Comparison of ENCODE assay signal across 9 cellular contexts in genomic region chr6:37174515-37175331, GRCh38. TPM values are rescaled to one million over a fixed set of nuclear protein-coding genes. Genes with fewer than 3 reads are reported as not detected.
DNase-seq lines count a peak whose midpoint lies in the region; ATAC-seq and TF ChIP-seq lines count a peak whose summit lies in the region.
"Had no signal": no experiment of that assay in that cellular context is flagged by ENCODE, and none has a peak within 500 bp of the region (broad histone marks: within the 10 kb centered on the region; RNA-seq: fewer than 3 reads in every experiment).

No MANE protein-coding gene starts in this region.

- no peak for ATAC-seq in activated CD8-positive, alpha-beta memory T cell treated with anti-CD3 and anti-CD28 coated beads, Interleukin-2, amount 10 ng/mL, durations not matched to agents 7 days and 5 days
- ATAC-seq in HG03442 (IDR thresholded peaks at IDR 0.05; ENCODE audit: unreplicated experiment) = no peak
- no peak for ATAC-seq in left cardiac atrium
- ATAC-seq: SK-N-SH treated with all-trans-retinoic acid at 6 μM for 48 hours had no signal

- intact Hi-C loops in activated CD4-positive, alpha-beta memory T cell treated with anti-CD3 and anti-CD28 coated beads for 36 hours (cut with micrococcal nuclease) = loop anchor here (10.0 kb wide), 1 partner anchor 580 kb away; the partner anchor contains the start of gene SRSF3
- intact Hi-C loops in esophagus squamous epithelium (cut with DNase I) (loop anchor here (10.0 kb wide), 1 partner anchor 150 kb away; no protein-coding TSS in a partner anchor), stomach (cut with DNase I; ENCODE audit: low total_unique reads) (no loop called here), left cardiac atrium (cut with DNase I) (loop anchor here (5.0 kb wide), 3 partner anchors 42 to 147 kb away; no protein-coding TSS in a partner anchor)

- no peak for DNase-seq in activated CD8-positive, alpha-beta memory T cell treated with anti-CD3 and anti-CD28 coated beads, Interleukin-2, amount 10 ng/mL, durations not matched to agents 7 days and 5 days
- DNase-seq in activated CD8-positive, alpha-beta memory T cell treated with anti-CD3 and anti-CD28 coated beads, Interleukin-2, amount 50 U/mL, for 4 hours = no peak
- DNase-seq in activated CD4-positive, alpha-beta memory T cell treated with anti-CD3 and anti-CD28 coated beads for 36 hours = no peak
- DNase-seq in esophagus squamous epithelium (lab: John Stamatoyannopoulos, UW) (no peak), stomach (no peak), smooth muscle cell (lab: John Stamatoyannopoulos, UW; ENCODE audit: unreplicated experiment) (no peak), left cardiac atrium (no peak)

- WGBS in esophagus squamous epithelium, 2 donors = 64 to 84% methylated on average over 5 to 10 of the region's 10 CpGs
- 75 to 84% (median 78%) methylated on average over 10 of the region's 10 CpGs for WGBS in stomach, 5 donors
- WGBS in smooth muscle cell (ENCODE audit: low lambda C conversion rate) = 97% methylated on average over 10 of the region's 10 CpGs

- H3K27me3 ChIP-seq in esophagus squamous epithelium (no peaks in the 10 kb centered on the region), stomach (no peaks in the 10 kb centered on the region), smooth muscle cell (ENCODE audit: low read depth) (no peaks in the 10 kb centered on the region)

- peaks cover 5 to 67% (median 15%) of the 10 kb centered on the region in 3 donors for H3K4me1 ChIP-seq in esophagus squamous epithelium
- H3K4me1 ChIP-seq in stomach = peaks cover 14 to 55% (median 39%) of the 10 kb centered on the region in 4 donors
- H3K4me1 ChIP-seq in smooth muscle cell (ENCODE audit: low read depth) = no peaks in the 10 kb centered on the region

- TF ChIP-seq CTCF in esophagus squamous epithelium (IDR thresholded peaks at IDR 0.05) (no peak), stomach (IDR thresholded peaks at IDR 0.05) (no peak), smooth muscle cell (IDR thresholded peaks at IDR 0.05; ENCODE audit: borderline replicate concordance, insufficient read depth, poor library complexity, severe bottlenecking) (no peak)

- H3K36me3 ChIP-seq in esophagus squamous epithelium (peaks cover 13 to 40% (median 25%) of the 10 kb centered on the region in 3 donors), stomach (peaks cover 31 to 40% (median 38%) of the 10 kb centered on the region in 4 donors), smooth muscle cell (ENCODE audit: low read depth) (peaks cover 20% of the 10 kb centered on the region)

- H3K27ac Mint-ChIP-seq in activated CD8-positive, alpha-beta memory T cell treated with anti-CD3 and anti-CD28 coated beads, Interleukin-2, amount 10 ng/mL, durations not matched to agents 7 days and 5 days = peak overlapping the region; percentile 96
- peak overlapping the region; percentile 95 for H3K27ac Mint-ChIP-seq in activated CD4-positive, alpha-beta memory T cell treated with anti-CD3 and anti-CD28 coated beads for 36 hours

- no peaks in the 10 kb centered on the region for H3K27me3 Mint-ChIP-seq in activated CD8-positive, alpha-beta memory T cell treated with anti-CD3 and anti-CD28 coated beads, Interleukin-2, amount 10 ng/mL, durations not matched to agents 7 days and 5 days
- H3K27me3 Mint-ChIP-seq in activated CD4-positive, alpha-beta memory T cell treated with anti-CD3 and anti-CD28 coated beads for 36 hours = no peaks in the 10 kb centered on the region

- H2AFZ ChIP-seq in smooth muscle cell (ENCODE audit: low read depth) = no peak overlapping the region

- H3K4me2 ChIP-seq in smooth muscle cell = no peak overlapping the region

- H3K9ac ChIP-seq in smooth muscle cell (ENCODE audit: low read depth) = no peak overlapping the region

- no peak for TF ChIP-seq POLR2A in esophagus squamous epithelium (IDR thresholded peaks at IDR 0.05)
- no peak for TF ChIP-seq POLR2A in stomach (IDR thresholded peaks at IDR 0.05)

- H3K9me3 ChIP-seq in esophagus squamous epithelium = no peaks in the 10 kb centered on the region
- no peaks in the 10 kb centered on the region for H3K9me3 ChIP-seq in stomach
- H3K9me3 ChIP-seq in smooth muscle cell (replicated peaks; ENCODE audit: low read depth) = no peaks in the 10 kb centered on the region

- peaks cover 45% of the 10 kb centered on the region for H4K20me1 ChIP-seq in smooth muscle cell (ENCODE audit: low read depth)

- peaks cover 6% of the 10 kb centered on the region for H3F3A ChIP-seq in smooth muscle cell (ENCODE audit: low read depth)

- H3K9me3 Mint-ChIP-seq in activated CD8-positive, alpha-beta memory T cell treated with anti-CD3 and anti-CD28 coated beads, Interleukin-2, amount 10 ng/mL, durations not matched to agents 7 days and 5 days (ENCODE audit: low read depth) = no peaks in the 10 kb centered on the region
- no peaks in the 10 kb centered on the region for H3K9me3 Mint-ChIP-seq in activated CD4-positive, alpha-beta memory T cell treated with anti-CD3 and anti-CD28 coated beads for 36 hours

- POLR2A ChIA-PET in activated CD4-positive, alpha-beta memory T cell treated with anti-CD3 and anti-CD28 coated beads for 36 hours (lab: Charles Lee) = interaction anchor here (1.2 to 9.0 kb wide), 6 partner anchors 9 to 124 kb away, joined by 3 to 166 read pairs (median 5); no protein-coding TSS in a partner anchor

- H3K4me3 Mint-ChIP-seq in activated CD8-positive, alpha-beta memory T cell treated with anti-CD3 and anti-CD28 coated beads, Interleukin-2, amount 10 ng/mL, durations not matched to agents 7 days and 5 days = peak overlapping the region; percentile 93
- peak overlapping the region; percentile 87 for H3K4me3 Mint-ChIP-seq in activated CD4-positive, alpha-beta memory T cell treated with anti-CD3 and anti-CD28 coated beads for 36 hours

- H3K4me3 ChIP-seq in esophagus squamous epithelium (peak overlapping the region; percentile 67 to 90 (median 86)), stomach (peak overlapping the region in 2 of 4 donors; percentile 83 to 96), smooth muscle cell (no peak overlapping the region)

- peaks cover 20% of the 10 kb centered on the region for H3K79me2 ChIP-seq in smooth muscle cell (ENCODE audit: low read depth)

- H3K27ac ChIP-seq in esophagus squamous epithelium (peak overlapping the region; percentile 95 to 98 (median 96)), stomach (peak overlapping the region in 3 of 5 donors; percentile 94 to 99 (median 96)), smooth muscle cell (ENCODE audit: low read depth) (no peak overlapping the region)

- TF ChIP-seq EP300 in stomach (IDR thresholded peaks at IDR 0.05) = no peak

- H3K4me1 Mint-ChIP-seq in activated CD8-positive, alpha-beta memory T cell treated with anti-CD3 and anti-CD28 coated beads, Interleukin-2, amount 10 ng/mL, durations not matched to agents 7 days and 5 days = peaks cover 54% of the 10 kb centered on the region
- peaks cover 57% of the 10 kb centered on the region for H3K4me1 Mint-ChIP-seq in activated CD4-positive, alpha-beta memory T cell treated with anti-CD3 and anti-CD28 coated beads for 36 hours (ENCODE audit: low read depth)

- H3K36me3 Mint-ChIP-seq in activated CD8-positive, alpha-beta memory T cell treated with anti-CD3 and anti-CD28 coated beads, Interleukin-2, amount 10 ng/mL, durations not matched to agents 7 days and 5 days = peaks cover 73% of the 10 kb centered on the region
- H3K36me3 Mint-ChIP-seq in activated CD4-positive, alpha-beta memory T cell treated with anti-CD3 and anti-CD28 coated beads for 36 hours = peaks cover 60% of the 10 kb centered on the region

- CTCF ChIA-PET in activated CD8-positive, alpha-beta memory T cell treated with anti-CD3 and anti-CD28 coated beads, Interleukin-2, amount 10 ng/mL, durations not matched to agents 7 days and 5 days (lab: Charles Lee) = interaction anchor here (1.6 to 18.3 kb wide), 5 partner anchors 7 to 149 kb away, joined by 7 to 424 read pairs (median 314); no protein-coding TSS in a partner anchor
- CTCF ChIA-PET in activated CD4-positive, alpha-beta memory T cell treated with anti-CD3 and anti-CD28 coated beads for 36 hours (lab: Charles Lee) = interaction anchor here (2.2 to 16.6 kb wide), 4 partner anchors 19 to 149 kb away, joined by 8 to 560 read pairs (median 292); no protein-coding TSS in a partner anchor

RNA-seq across cellular contexts. Expression of gene PIM1, which starts 4.8 kb away (rescaled TPM):
- total RNA-seq in activated CD8-positive, alpha-beta memory T cell treated with anti-CD3 and anti-CD28 coated beads, Interleukin-2, amount 10 ng/mL, durations not matched to agents 7 days and 5 days = 100 to 1,000 TPM; 361 to 464 TPM
- 100 to 1,000 TPM; 204 TPM for total RNA-seq in activated CD4-positive, alpha-beta memory T cell treated with anti-CD3 and anti-CD28 coated beads for 36 hours
- 100 to 1,000 TPM in 2 of 4 donors, 10 to 100 TPM in 2; 57.3 to 206 (median 96.6) TPM for total RNA-seq in esophagus squamous epithelium
- 10 to 100 TPM in 4 of 5 donors, 1 to 10 TPM in 1; 9.8 to 52.9 (median 16.9) TPM for total RNA-seq in stomach
- 10 to 100 TPM; 19.9 to 59.1 (median 25.5) TPM for polyA plus RNA-seq in stomach
- 29.3 and 29.5 TPM in 2 replicates for total RNA-seq in smooth muscle cell
- 35.7 and 41.9 TPM in 2 replicates for polyA plus RNA-seq in smooth muscle cell
- total RNA-seq in left cardiac atrium = 100 to 1,000 TPM in 1 of 2 donors, 10 to 100 TPM in 1; 41.7 to 101 TPM
